8 cellular contexts compared by ENCODE assay signal in the genomic region with DNA sequence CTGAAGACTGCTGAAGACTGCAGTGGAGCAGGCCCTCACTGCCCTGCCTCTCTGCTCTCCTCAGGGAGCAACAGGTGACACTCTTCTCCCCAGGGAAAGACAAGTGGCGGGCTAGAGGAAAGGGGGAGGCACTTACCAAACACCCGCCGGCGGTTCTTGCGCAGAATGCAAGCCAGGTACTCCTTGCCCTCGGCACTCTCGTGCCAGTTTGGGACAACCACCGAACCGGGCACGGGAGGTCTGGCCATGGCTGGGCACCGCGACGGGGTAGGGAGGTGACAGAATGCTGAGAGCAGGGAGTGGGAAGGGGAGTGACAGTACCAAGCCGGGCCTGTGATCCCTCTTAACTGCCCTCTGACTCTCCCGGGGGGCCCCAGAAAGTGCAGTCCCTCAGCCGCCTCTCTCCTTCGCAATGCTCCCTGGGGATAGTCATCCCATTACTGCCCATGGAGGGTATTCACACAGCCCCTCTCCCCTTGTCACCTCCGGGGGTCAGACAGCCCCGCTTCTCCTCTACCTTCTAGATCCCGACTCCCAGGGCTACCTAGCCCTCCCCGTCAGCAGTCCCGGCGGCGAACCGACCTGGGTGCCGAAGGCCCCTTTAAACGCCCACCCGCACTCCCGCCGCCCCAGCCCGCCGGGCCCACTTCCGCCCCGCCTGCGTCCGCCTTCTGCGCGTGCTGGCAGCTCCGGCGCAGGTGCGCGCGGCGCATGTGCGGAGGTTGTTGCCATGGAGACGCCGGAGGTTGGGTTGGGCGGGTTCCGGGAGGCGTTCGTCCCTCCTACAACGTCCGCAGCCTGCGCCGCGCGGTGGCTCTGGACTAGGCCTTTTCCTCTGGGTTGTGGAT. TPM values are rescaled to one million over a fixed set of nuclear protein-coding genes. Genes with fewer than 3 reads are reported as not detected.
DNase-seq lines count a peak whose midpoint lies in the region; ATAC-seq and TF ChIP-seq lines count a peak whose summit lies in the region.

CPLANE2 (minus strand) TSS at position 689 of the 848 bp plus-strand sequence; CDS start at position 248, 441 bp downstream.

- H3K27me3 ChIP-seq in BE2C (no peaks in the 10 kb centered on the region), liver (ENCODE audit: control insufficient read depth in 4 of 4, insufficient read depth in 4 of 4, low read length in 3 of 4) (no peaks in the 10 kb centered on the region)

- no peaks in the 10 kb centered on the region for H3K36me3 ChIP-seq in BE2C
- H3K36me3 ChIP-seq in liver (ENCODE audit: control insufficient read depth in 4 of 4, insufficient read depth in 3 of 4, low read depth in 1 of 4, low read length in 3 of 4): no peaks in the 10 kb centered on the region

- H3K9me3 ChIP-seq in BE2C: no peaks in the 10 kb centered on the region
- H3K9me3 ChIP-seq in liver (ENCODE audit: control insufficient read depth in 4 of 4, low read length in 3 of 4): no peaks in the 10 kb centered on the region

- H3K27ac Mint-ChIP-seq in dendritic cell treated with granulocyte-macrophage colony-stimulating factor and Interleukin-4, amounts not matched to agents 40 ng/mL and 50 ng/mL, for 4 days: peak within 1 kb of the TSS; percentile 88

- H3K4me1 Mint-ChIP-seq in dendritic cell treated with granulocyte-macrophage colony-stimulating factor and Interleukin-4, amounts not matched to agents 40 ng/mL and 50 ng/mL, for 4 days (ENCODE audit: low read depth): peaks cover 20% of the 10 kb centered on the region

- WGBS in liver: under 1% methylated on average over 57 of the region's 57 CpGs

- peak in 1 of 2 donors; percentile 16 for TF ChIP-seq RAD21 in liver (IDR thresholded peaks at IDR 0.05)

- H3K9ac ChIP-seq in liver (ENCODE audit: low read depth in 1 of 2, low read length in 2 of 2): peak within 1 kb of the TSS; percentile 76 to 79

- peaks cover 14% of the 10 kb centered on the region for H3K36me3 Mint-ChIP-seq in dendritic cell treated with granulocyte-macrophage colony-stimulating factor and Interleukin-4, amounts not matched to agents 40 ng/mL and 50 ng/mL, for 4 days (ENCODE audit: low read depth)

- H3K4me1 ChIP-seq in BE2C (peaks cover 7% of the 10 kb centered on the region), liver (ENCODE audit: control insufficient read depth in 4 of 4, insufficient read depth in 4 of 4, low read length in 3 of 4) (peaks cover 1 to 14% (median 10%) of the 10 kb centered on the region in 4 donors)

- intact Hi-C loops in dendritic cell treated with granulocyte-macrophage colony-stimulating factor and Interleukin-4, amounts not matched to agents 40 ng/mL and 50 ng/mL, for 4 days (cut with micrococcal nuclease): loop anchor here (1.0 kb wide), 1 partner anchor 19 kb away; no protein-coding TSS in a partner anchor

- no peaks in the 10 kb centered on the region for H3K9me3 Mint-ChIP-seq in dendritic cell treated with granulocyte-macrophage colony-stimulating factor and Interleukin-4, amounts not matched to agents 40 ng/mL and 50 ng/mL, for 4 days

- DNase-seq in BE2C (peak; percentile 90), NCI-H526 (lab: John Stamatoyannopoulos, UW) (peak; percentile 80 to 98)
- peak; percentile 95 for DNase-seq in activated CD4-positive, alpha-beta T cell treated with anti-CD3 and anti-CD28 coated beads, Interleukin-2, amount 50 U/mL, for 1 hour
- DNase-seq in stimulated activated CD4-positive, alpha-beta T cell treated with anti-CD3 and anti-CD28 coated beads, Interleukin-4, amount 100 ng/mL, for 24 hours: peak; percentile 96

- H3K27me3 Mint-ChIP-seq in dendritic cell treated with granulocyte-macrophage colony-stimulating factor and Interleukin-4, amounts not matched to agents 40 ng/mL and 50 ng/mL, for 4 days: no peaks in the 10 kb centered on the region

- TF ChIP-seq CTCF in BE2C (IDR thresholded peaks at IDR 0.05; ENCODE audit: low read depth, low read length): no peak
- no peak for TF ChIP-seq CTCF in liver (IDR thresholded peaks at IDR 0.05; ENCODE audit: low read depth, low read length, missing input control)

- H3K4me3 ChIP-seq in BE2C (ENCODE audit: low read depth, low read length): peak within 1 kb of the TSS; percentile 66
- H3K4me3 ChIP-seq in liver (ENCODE audit: low read depth in 1 of 3, low read length in 3 of 3): peak within 1 kb of the TSS; percentile 44 to 74 (median 65)

- ATAC-seq in GM19328 (IDR thresholded peaks at IDR 0.05; ENCODE audit: unreplicated experiment): peak; percentile 83
- ATAC-seq in HG03469 (IDR thresholded peaks at IDR 0.05; ENCODE audit: unreplicated experiment): peak; percentile 57

- H3K27ac ChIP-seq in liver (ENCODE audit: low read depth in 1 of 2, low read length in 2 of 2): peak within 1 kb of the TSS; percentile 52 to 57

- H3K4me3 Mint-ChIP-seq in dendritic cell treated with granulocyte-macrophage colony-stimulating factor and Interleukin-4, amounts not matched to agents 40 ng/mL and 50 ng/mL, for 4 days: peak within 1 kb of the TSS; percentile 79

TF ChIP-seq in liver, 16 proteins besides CTCF, POLR2A, EP300 and RAD21:
- TF ChIP-seq, protein P1, sequence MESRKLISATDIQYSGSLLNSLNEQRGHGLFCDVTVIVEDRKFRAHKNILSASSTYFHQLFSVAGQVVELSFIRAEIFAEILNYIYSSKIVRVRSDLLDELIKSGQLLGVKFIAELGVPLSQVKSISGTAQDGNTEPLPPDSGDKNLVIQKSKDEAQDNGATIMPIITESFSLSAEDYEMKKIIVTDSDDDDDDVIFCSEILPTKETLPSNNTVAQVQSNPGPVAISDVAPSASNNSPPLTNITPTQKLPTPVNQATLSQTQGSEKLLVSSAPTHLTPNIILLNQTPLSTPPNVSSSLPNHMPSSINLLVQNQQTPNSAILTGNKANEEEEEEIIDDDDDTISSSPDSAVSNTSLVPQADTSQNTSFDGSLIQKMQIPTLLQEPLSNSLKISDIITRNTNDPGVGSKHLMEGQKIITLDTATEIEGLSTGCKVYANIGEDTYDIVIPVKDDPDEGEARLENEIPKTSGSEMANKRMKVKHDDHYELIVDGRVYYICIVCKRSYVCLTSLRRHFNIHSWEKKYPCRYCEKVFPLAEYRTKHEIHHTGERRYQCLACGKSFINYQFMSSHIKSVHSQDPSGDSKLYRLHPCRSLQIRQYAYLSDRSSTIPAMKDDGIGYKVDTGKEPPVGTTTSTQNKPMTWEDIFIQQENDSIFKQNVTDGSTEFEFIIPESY (IDR thresholded peaks at IDR 0.05): no peak
- no peak for TF ChIP-seq REST (IDR thresholded peaks at IDR 0.05)
- no peak for TF ChIP-seq NR2F2 (IDR thresholded peaks at IDR 0.05)
- peak; percentile 32 for TF ChIP-seq YY1 (IDR thresholded peaks at IDR 0.05)
- TF ChIP-seq RXRA (IDR thresholded peaks at IDR 0.05): no peak
- no peak for TF ChIP-seq TAF1 (conservative IDR thresholded peaks at IDR 0.05)
- TF ChIP-seq EGR1 (IDR thresholded peaks at IDR 0.05; ENCODE audit: low read depth in 2 of 2): no peak
- TF ChIP-seq GABPA (IDR thresholded peaks at IDR 0.05 in 1 of 2, conservative IDR thresholded peaks at IDR 0.05 in 1 of 2): peak in 1 of 2 donors; percentile 78
- no peak for TF ChIP-seq HNF4G (IDR thresholded peaks at IDR 0.05)
- TF ChIP-seq FOXA2 (IDR thresholded peaks at IDR 0.05): no peak

RNA-seq across cellular contexts. Expression of gene CPLANE2, which starts in this region (rescaled TPM):
- polyA plus RNA-seq in BE2C (2012; ENCODE audit: insufficient read depth, insufficient read length, low read depth): 2.4 TPM
- 1 to 10 TPM; 2.5 to 2.7 TPM for total RNA-seq in liver
- 1 to 10 TPM in 1 of 2 donors, under 1 TPM in 1; 0.96 to 2.4 TPM for polyA plus RNA-seq in liver

Comparison
In these comparisons a context has a peak if more than half of its experiments do, and no peak if none do; other contexts are left out.
1. Peak in every context shown above with its lines: DNase-seq, ATAC-seq, H3K4me3 ChIP-seq and H3K27ac ChIP-seq.